In the genomic region with DNA sequence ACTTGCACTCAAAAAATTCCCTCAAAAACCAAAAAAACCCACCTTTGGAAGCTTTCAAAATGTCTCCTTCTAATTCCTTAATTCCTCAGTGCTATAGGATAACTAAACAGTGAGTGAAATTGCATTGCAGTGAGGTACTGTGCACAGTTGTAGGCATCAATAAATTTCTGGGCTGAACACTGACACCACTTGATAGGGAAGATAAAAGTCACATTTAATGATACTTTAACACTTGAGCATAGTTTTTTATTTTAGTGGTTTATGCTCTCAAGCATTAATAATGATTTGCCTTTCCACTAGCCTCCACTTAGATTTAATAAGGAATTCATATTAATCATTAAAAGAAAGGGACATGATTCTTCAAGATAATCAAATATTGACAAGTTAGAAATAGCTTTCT, we compare ENCODE assay signal across 20 cellular contexts.
"Had no signal": no experiment of that assay in that cellular context is flagged by ENCODE, and none has a peak within 500 bp of the region (broad histone marks: within the 10 kb centered on the region; RNA-seq: fewer than 3 reads in every experiment).

No MANE protein-coding gene starts in this region.

- H3K4me1 ChIP-seq: colonic mucosa, esophagus muscularis mucosa, foreskin keratinocyte, gastroesophageal sphincter, heart right ventricle, left lung, lower lobe of right lung had no signal

- H3K4me3 ChIP-seq: colonic mucosa, esophagus muscularis mucosa, gastroesophageal sphincter, heart right ventricle, left lung, lower lobe of right lung, mucosa of descending colon had no signal

- H3K9me3 Mint-ChIP-seq: dendritic cell treated with granulocyte-macrophage colony-stimulating factor and Interleukin-4, amounts not matched to agents 40 ng/mL and 50 ng/mL, for 4 days; mesothelial cell of epicardium; naive B cell; naive thymus-derived CD8-positive, alpha-beta T cell had no signal

- H3K27ac Mint-ChIP-seq: dendritic cell treated with granulocyte-macrophage colony-stimulating factor and Interleukin-4, amounts not matched to agents 40 ng/mL and 50 ng/mL, for 4 days; mesothelial cell of epicardium; naive B cell; naive thymus-derived CD8-positive, alpha-beta T cell had no signal

- ATAC-seq: foreskin keratinocyte; gastroesophageal sphincter; heart right ventricle; left cardiac atrium; left lung; left ventricle myocardium superior; lower lobe of right lung; mucosa of descending colon; naive thymus-derived CD8-positive, alpha-beta T cell had no signal

- H3K27me3 Mint-ChIP-seq: dendritic cell treated with granulocyte-macrophage colony-stimulating factor and Interleukin-4, amounts not matched to agents 40 ng/mL and 50 ng/mL, for 4 days; naive B cell; naive thymus-derived CD8-positive, alpha-beta T cell had no signal

- H3K9me3 ChIP-seq: colonic mucosa, esophagus muscularis mucosa, gastroesophageal sphincter, heart right ventricle, left lung, lower lobe of right lung, mucosa of descending colon had no signal

- H3K4me1 Mint-ChIP-seq: mesothelial cell of epicardium had no signal

- H3K27ac ChIP-seq: colonic mucosa, esophagus muscularis mucosa, foreskin keratinocyte, gastroesophageal sphincter, heart right ventricle, left lung, lower lobe of right lung had no signal

- H3K36me3 ChIP-seq: colonic mucosa had no signal

- H3K4me3 Mint-ChIP-seq: dendritic cell treated with granulocyte-macrophage colony-stimulating factor and Interleukin-4, amounts not matched to agents 40 ng/mL and 50 ng/mL, for 4 days; mesothelial cell of epicardium; naive B cell; naive thymus-derived CD8-positive, alpha-beta T cell had no signal

- H3K27me3 ChIP-seq: colonic mucosa, esophagus muscularis mucosa, foreskin keratinocyte, gastroesophageal sphincter, heart right ventricle, left lung had no signal

- DNase-seq: colonic mucosa; cortex of kidney; effector CD4-positive, alpha-beta T cell; effector memory CD4-positive, alpha-beta T cell; foreskin keratinocyte; head of caudate nucleus; heart right ventricle; hippocampal formation; left cardiac atrium; left lung; left ventricle myocardium superior; lower lobe of right lung; mesenchymal stem cell; mucosa of descending colon; naive B cell; naive thymus-derived CD8-positive, alpha-beta T cell had no signal
